In the genomic region with DNA sequence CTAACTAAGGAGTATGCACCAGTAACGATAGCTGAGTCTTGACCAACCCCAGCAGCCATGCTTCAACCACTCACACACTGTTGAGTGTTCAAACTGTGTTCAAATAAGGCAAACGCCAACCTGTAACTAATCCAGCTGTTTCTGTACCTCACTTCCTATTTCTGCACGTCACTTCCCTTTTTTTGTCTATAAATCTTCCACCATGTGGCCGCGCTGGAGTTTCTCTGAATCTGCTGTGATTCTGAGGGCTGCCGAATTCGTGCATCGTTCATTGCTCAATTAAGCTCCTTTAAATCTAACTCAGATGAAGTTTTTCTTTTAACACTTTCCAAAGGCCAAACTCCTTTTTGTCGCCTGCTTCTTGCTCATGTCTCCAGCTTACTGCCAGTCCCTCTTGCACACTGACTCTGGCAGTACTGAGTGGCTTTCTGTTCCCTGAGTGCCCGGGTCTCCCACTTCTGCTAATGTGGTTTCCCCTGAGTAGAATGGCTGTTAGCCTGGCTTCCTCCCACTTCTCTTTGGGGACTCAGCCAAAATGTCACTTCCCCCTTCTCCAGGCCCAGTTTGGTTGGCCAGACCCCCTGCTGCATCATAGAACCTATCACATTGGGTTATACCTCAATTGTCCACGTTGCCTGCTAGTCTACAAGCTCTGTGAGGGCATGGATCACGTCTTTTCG, we compare ENCODE assay signal across 12 cellular contexts.
A peak's percentile ranks its signal among the peaks of the same experiment; 100 is the strongest.
DNase-seq lines count a peak whose midpoint lies in the region; ATAC-seq and TF ChIP-seq lines count a peak whose summit lies in the region.
"Had no signal": no experiment of that assay in that cellular context is flagged by ENCODE, and none has a peak within 500 bp of the region (broad histone marks: within the 10 kb centered on the region; RNA-seq: fewer than 3 reads in every experiment).

No MANE protein-coding gene starts in this region.

- WGBS in transverse colon (ENCODE audit: low coverage in 1 of 2), 2 donors, result 69 to 73% methylated on average over 11 to 13 of the region's 13 CpGs

- H3K9me3 ChIP-seq in transverse colon, result no peaks in the 10 kb centered on the region
- H3K9me3 ChIP-seq: A549 had no signal

- H3K27me3 ChIP-seq in transverse colon, result no peaks in the 10 kb centered on the region

- no peaks in the 10 kb centered on the region for H3K36me3 ChIP-seq in transverse colon

- CTCF ChIA-PET in activated CD4-positive, alpha-beta T cell treated with anti-CD3 and anti-CD28 coated beads for 36 hours (lab: Charles Lee), result no interaction called here
- CTCF ChIA-PET in activated B cell treated with CpG ODN at 0.5 μM for 24 hours (lab: Charles Lee), result no interaction called here

- POLR2A ChIA-PET in activated CD4-positive, alpha-beta T cell treated with anti-CD3 and anti-CD28 coated beads for 36 hours (lab: Charles Lee), result interaction anchor here (0.5 kb wide), 1 partner anchor 144 kb away, joined by 7 read pairs; no protein-coding TSS in a partner anchor
- POLR2A ChIA-PET in activated B cell treated with CpG ODN at 0.5 μM for 24 hours (lab: Charles Lee), result interaction anchor here (1.4 kb wide), 1 partner anchor 304 kb away, joined by 6 read pairs; the partner anchor contains the start of gene HS3ST3B1

- no peak for TF ChIP-seq POLR2A in transverse colon (IDR thresholded peaks at IDR 0.05)

- TF ChIP-seq EP300 in transverse colon (IDR thresholded peaks at IDR 0.05; ENCODE audit: low read depth), result no peak

- ATAC-seq in activated CD4-positive, alpha-beta T cell treated with anti-CD3 and anti-CD28 coated beads for 36 hours, result no peak
- peak; percentile 91 for ATAC-seq in activated B cell treated with CpG ODN at 0.5 μM for 24 hours (ENCODE audit: low read depth)
- no peak for ATAC-seq in left colon
- ATAC-seq in GM21786 (IDR thresholded peaks at IDR 0.05; ENCODE audit: unreplicated experiment), result no peak
- ATAC-seq: A549 had no signal

- intact Hi-C loops in activated CD4-positive, alpha-beta T cell treated with anti-CD3 and anti-CD28 coated beads for 36 hours (cut with DNase I, micrococcal nuclease), result no loop called here
- intact Hi-C loops in activated B cell treated with CpG ODN at 0.5 μM for 24 hours (cut with micrococcal nuclease), result loop anchor here (1.0 to 5.0 kb wide), 3 partner anchors 177 to 303 kb away; partner anchors contain the start of gene HS3ST3B1
- intact Hi-C loops in left colon (cut with DNase I, micrococcal nuclease), result no loop called here
- intact Hi-C loops in transverse colon (cut with DNase I; ENCODE audit: low total_unique reads), result no loop called here
- intact Hi-C loops in activated CD4-positive, alpha-beta T cell treated with anti-CD3 and anti-CD28 coated beads, Interleukin-2, amount 10 ng/mL, durations not matched to agents 24 days and 14 days (cut with micrococcal nuclease), result no loop called here

- DNase-seq in activated CD4-positive, alpha-beta T cell treated with anti-CD3 and anti-CD28 coated beads for 36 hours, result peak; percentile 10
- no peak for DNase-seq in activated CD4-positive, alpha-beta T cell treated with anti-CD3 and anti-CD28 coated beads, Interleukin-2, amount 50 U/mL, for 48 hours
- no peak for DNase-seq in activated B cell treated with CpG ODN at 0.5 μM for 24 hours
- peak; percentile 17 to 36 for DNase-seq in left colon
- DNase-seq in transverse colon, result peak; percentile 27
- DNase-seq in activated CD4-positive, alpha-beta T cell treated with anti-CD3 and anti-CD28 coated beads, Interleukin-2, amount 10 ng/mL, durations not matched to agents 24 days and 14 days, result no peak
- DNase-seq in ureter (ENCODE audit: low spot score), result no peak
- DNase-seq: cortex of kidney, NCI-H446 had no signal

- H3K4me3 Mint-ChIP-seq in activated CD4-positive, alpha-beta T cell treated with anti-CD3 and anti-CD28 coated beads for 36 hours, result no peak overlapping the region
- peak overlapping the region; percentile 53 for H3K4me3 Mint-ChIP-seq in activated B cell treated with CpG ODN at 0.5 μM for 24 hours
- H3K4me3 Mint-ChIP-seq in activated CD4-positive, alpha-beta T cell treated with anti-CD3 and anti-CD28 coated beads, Interleukin-2, amount 10 ng/mL, durations not matched to agents 24 days and 14 days, result no peak overlapping the region
- H3K4me3 Mint-ChIP-seq: T-helper 1 cell treated with Interleukin-12 subunit alpha and Interleukin-12 subunit beta and Interleukin-4 antibody, amounts not matched to agents 30 μg/mL and 1 μg/mL, for 36 hours had no signal

- H3K4me1 ChIP-seq in transverse colon, result no peaks in the 10 kb centered on the region
- H3K4me1 ChIP-seq: A549 had no signal

- TF ChIP-seq CTCF in activated B cell treated with CpG ODN at 0.5 μM for 24 hours (IDR thresholded peaks at IDR 0.05) (no peak), transverse colon (IDR thresholded peaks at IDR 0.05) (no peak)

- peak overlapping the region in 1 of 4 donors; percentile 33 for H3K27ac ChIP-seq in transverse colon
- H3K27ac ChIP-seq: A549 had no signal

- H3K36me3 Mint-ChIP-seq in activated CD4-positive, alpha-beta T cell treated with anti-CD3 and anti-CD28 coated beads for 36 hours (ENCODE audit: low read depth), result no peaks in the 10 kb centered on the region
- H3K36me3 Mint-ChIP-seq in activated B cell treated with CpG ODN at 0.5 μM for 24 hours (ENCODE audit: low read depth), result no peaks in the 10 kb centered on the region
- H3K36me3 Mint-ChIP-seq in activated CD4-positive, alpha-beta T cell treated with anti-CD3 and anti-CD28 coated beads, Interleukin-2, amount 10 ng/mL, durations not matched to agents 24 days and 14 days (ENCODE audit: low read depth), result no peaks in the 10 kb centered on the region

- H3K27ac Mint-ChIP-seq in activated CD4-positive, alpha-beta T cell treated with anti-CD3 and anti-CD28 coated beads for 36 hours, result no peak overlapping the region
- H3K27ac Mint-ChIP-seq in activated B cell treated with CpG ODN at 0.5 μM for 24 hours, result peak overlapping the region; percentile 74
- H3K27ac Mint-ChIP-seq in activated CD4-positive, alpha-beta T cell treated with anti-CD3 and anti-CD28 coated beads, Interleukin-2, amount 10 ng/mL, durations not matched to agents 24 days and 14 days, result no peak overlapping the region
- H3K27ac Mint-ChIP-seq: T-helper 1 cell treated with Interleukin-12 subunit alpha and Interleukin-12 subunit beta and Interleukin-4 antibody, amounts not matched to agents 30 μg/mL and 1 μg/mL, for 36 hours had no signal

- H3K9me3 Mint-ChIP-seq in activated CD4-positive, alpha-beta T cell treated with anti-CD3 and anti-CD28 coated beads for 36 hours (ENCODE audit: low read depth), result peaks cover 9% of the 10 kb centered on the region
- H3K9me3 Mint-ChIP-seq in activated B cell treated with CpG ODN at 0.5 μM for 24 hours, result peaks cover 15% of the 10 kb centered on the region
- peaks cover 26% of the 10 kb centered on the region for H3K9me3 Mint-ChIP-seq in activated CD4-positive, alpha-beta T cell treated with anti-CD3 and anti-CD28 coated beads, Interleukin-2, amount 10 ng/mL, durations not matched to agents 24 days and 14 days

- no peak overlapping the region for H3K4me3 ChIP-seq in transverse colon
- H3K4me3 ChIP-seq: A549 had no signal

- no peaks in the 10 kb centered on the region for H3K27me3 Mint-ChIP-seq in activated CD4-positive, alpha-beta T cell treated with anti-CD3 and anti-CD28 coated beads for 36 hours
- no peaks in the 10 kb centered on the region for H3K27me3 Mint-ChIP-seq in activated B cell treated with CpG ODN at 0.5 μM for 24 hours
- H3K27me3 Mint-ChIP-seq in activated CD4-positive, alpha-beta T cell treated with anti-CD3 and anti-CD28 coated beads, Interleukin-2, amount 10 ng/mL, durations not matched to agents 24 days and 14 days, result no peaks in the 10 kb centered on the region

- in situ Hi-C loops in transverse colon (cut with MboI; ENCODE audit: low pct_ligation_motif_present in 1 of 4, low pct_unique_long_range_greater_than_20kb in 1 of 4, low sequenced_read_pairs in 3 of 4), result no loop called here

- H3K4me1 Mint-ChIP-seq in activated CD4-positive, alpha-beta T cell treated with anti-CD3 and anti-CD28 coated beads for 36 hours, result peaks cover 9% of the 10 kb centered on the region
- peaks cover 20% of the 10 kb centered on the region for H3K4me1 Mint-ChIP-seq in activated B cell treated with CpG ODN at 0.5 μM for 24 hours
- peaks cover 2% of the 10 kb centered on the region for H3K4me1 Mint-ChIP-seq in activated CD4-positive, alpha-beta T cell treated with anti-CD3 and anti-CD28 coated beads, Interleukin-2, amount 10 ng/mL, durations not matched to agents 24 days and 14 days

Comparison
In these comparisons a context has a peak if more than half of its experiments do, and no peak if none do; other contexts are left out.
1. DNase-seq: peak in activated CD4-positive, alpha-beta T cell treated with anti-CD3 and anti-CD28 coated beads for 36 hours (single experiment), left colon (2 of 2) and transverse colon (single experiment); none in activated CD4-positive, alpha-beta T cell treated with anti-CD3 and anti-CD28 coated beads, Interleukin-2, amount 50 U/mL, for 48 hours (0 of 2), activated B cell treated with CpG ODN at 0.5 μM for 24 hours (single experiment), activated CD4-positive, alpha-beta T cell treated with anti-CD3 and anti-CD28 coated beads, Interleukin-2, amount 10 ng/mL, durations not matched to agents 24 days and 14 days (single experiment) and ureter (single experiment).